Comparison of ENCODE assay signal across 25 cellular contexts in the genomic region with DNA sequence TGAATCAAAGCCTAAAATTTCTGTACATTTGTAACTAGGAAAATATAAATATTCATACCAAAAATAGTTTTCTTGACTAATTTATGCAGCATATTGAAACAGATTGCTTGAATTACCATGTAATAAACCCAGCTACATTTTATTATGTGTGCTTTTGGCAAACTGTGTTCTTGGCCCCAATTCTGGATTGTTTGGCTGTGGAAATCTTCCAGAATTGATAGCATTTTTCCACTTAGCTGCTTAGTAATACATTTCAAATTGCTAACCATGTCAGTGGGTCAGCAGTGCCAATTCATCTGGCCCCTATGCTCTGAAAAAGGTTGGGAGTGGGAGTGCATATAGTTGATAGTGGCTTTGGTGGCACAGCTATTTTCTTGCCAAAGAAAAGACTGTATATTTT. TPM values are rescaled to one million over a fixed set of nuclear protein-coding genes. Genes with fewer than 3 reads are reported as not detected.
DNase-seq lines count a peak whose midpoint lies in the region; ATAC-seq and TF ChIP-seq lines count a peak whose summit lies in the region.
"Had no signal": no experiment of that assay in that cellular context is flagged by ENCODE, and none has a peak within 500 bp of the region (broad histone marks: within the 10 kb centered on the region; RNA-seq: fewer than 3 reads in every experiment).

No MANE protein-coding gene starts in this region.

- H3K9ac ChIP-seq in mammary epithelial cell (ENCODE audit: insufficient read depth, low read length) (no peak overlapping the region), subcutaneous abdominal adipose tissue (ENCODE audit: low read length in 5 of 5) (no peak overlapping the region)

- H3K36me3 Mint-ChIP-seq in MCF 10A (ENCODE audit: insufficient read depth, unreplicated experiment): peaks cover 25% of the 10 kb centered on the region
- peaks cover 30% of the 10 kb centered on the region for H3K36me3 Mint-ChIP-seq in activated naive CD4-positive, alpha-beta T cell treated with anti-CD3 and anti-CD28 coated beads, Interleukin-2, amount 10 ng/mL, durations not matched to agents 7 days and 5 days
- peaks cover 24% of the 10 kb centered on the region for H3K36me3 Mint-ChIP-seq in activated naive CD8-positive, alpha-beta T cell treated with anti-CD3 and anti-CD28 coated beads for 36 hours

- H3K4me1 Mint-ChIP-seq in MCF 10A (ENCODE audit: insufficient read depth, unreplicated experiment): no peaks in the 10 kb centered on the region
- peaks cover 2% of the 10 kb centered on the region for H3K4me1 Mint-ChIP-seq in activated naive CD4-positive, alpha-beta T cell treated with anti-CD3 and anti-CD28 coated beads, Interleukin-2, amount 10 ng/mL, durations not matched to agents 7 days and 5 days
- H3K4me1 Mint-ChIP-seq in activated naive CD8-positive, alpha-beta T cell treated with anti-CD3 and anti-CD28 coated beads for 36 hours: peaks cover 22% of the 10 kb centered on the region
- H3K4me1 Mint-ChIP-seq: CD14-positive monocyte, H9, IgD-negative memory B cell had no signal

- H3K9me3 Mint-ChIP-seq in MCF 10A (ENCODE audit: unreplicated experiment): no peaks in the 10 kb centered on the region
- peaks cover 2% of the 10 kb centered on the region for H3K9me3 Mint-ChIP-seq in activated naive CD4-positive, alpha-beta T cell treated with anti-CD3 and anti-CD28 coated beads, Interleukin-2, amount 10 ng/mL, durations not matched to agents 7 days and 5 days
- peaks cover 4% of the 10 kb centered on the region for H3K9me3 Mint-ChIP-seq in activated naive CD8-positive, alpha-beta T cell treated with anti-CD3 and anti-CD28 coated beads for 36 hours
- H3K9me3 Mint-ChIP-seq: stimulated activated naive CD8-positive, alpha-beta T cell treated with anti-CD3 and anti-CD28 coated beads, Interleukin-15, Interleukin-2, amounts not matched to agents 100 ng/mL and 50 ng/mL, for 24 hours had no signal

- no peak overlapping the region for H3K4me3 ChIP-seq in mammary epithelial cell (replicated peaks in 1 of 3; ENCODE audit: insufficient read depth in 1 of 3, low read depth in 2 of 3, low read length in 3 of 3)
- no peak overlapping the region for H3K4me3 ChIP-seq in fibroblast of mammary gland (ENCODE audit: control insufficient read depth, low read depth, low read length)
- H3K4me3 ChIP-seq in subcutaneous abdominal adipose tissue (ENCODE audit: low read depth in 1 of 5, low read length in 5 of 5): no peak overlapping the region
- H3K4me3 ChIP-seq: gastroesophageal sphincter had no signal

- H3K79me2 ChIP-seq in mammary epithelial cell (ENCODE audit: insufficient read depth, low read length): peaks cover 11% of the 10 kb centered on the region

- no peak overlapping the region for H2AFZ ChIP-seq in mammary epithelial cell (ENCODE audit: low read depth, low read length)

- no peak for TF ChIP-seq CTCF in MCF 10A (IDR thresholded peaks at IDR 0.05; ENCODE audit: unreplicated experiment)
- TF ChIP-seq CTCF in mammary epithelial cell (conservative IDR thresholded peaks at IDR 0.05 in 1 of 2, IDR thresholded peaks at IDR 0.05 in 1 of 2; ENCODE audit: extremely low read depth in 1 of 2, insufficient read depth in 1 of 2, low read depth in 1 of 2, low read length in 2 of 2): no peak
- no peak for TF ChIP-seq CTCF in VCaP (conservative IDR thresholded peaks at IDR 0.05)
- TF ChIP-seq CTCF in fibroblast of mammary gland (conservative IDR thresholded peaks at IDR 0.05; ENCODE audit: control insufficient read depth, insufficient read depth, low read depth, low read length): no peak

- no peak overlapping the region for H3K27ac Mint-ChIP-seq in MCF 10A (ENCODE audit: low read depth, unreplicated experiment)
- H3K27ac Mint-ChIP-seq in activated naive CD4-positive, alpha-beta T cell treated with anti-CD3 and anti-CD28 coated beads, Interleukin-2, amount 10 ng/mL, durations not matched to agents 7 days and 5 days: no peak overlapping the region
- no peak overlapping the region for H3K27ac Mint-ChIP-seq in activated naive CD8-positive, alpha-beta T cell treated with anti-CD3 and anti-CD28 coated beads for 36 hours
- H3K27ac Mint-ChIP-seq: activated CD8-positive, alpha-beta T cell treated with anti-CD3 and anti-CD28 coated beads, Interleukin-2, amount 10 ng/mL, durations not matched to agents 7 days and 5 days; CD14-positive monocyte; H9; IgD-negative memory B cell; stimulated activated naive CD8-positive, alpha-beta T cell treated with anti-CD3 and anti-CD28 coated beads, Interleukin-15, Interleukin-2, amounts not matched to agents 100 ng/mL and 50 ng/mL, for 24 hours had no signal

- H4K20me1 ChIP-seq in mammary epithelial cell (ENCODE audit: insufficient read depth, low read length): no peaks in the 10 kb centered on the region

- H3K27ac ChIP-seq in mammary epithelial cell (ENCODE audit: insufficient read depth, low read depth, low read length) (no peak overlapping the region), VCaP (peak overlapping the region; percentile 29; the same call in 1 of the 2 replicates), subcutaneous abdominal adipose tissue (ENCODE audit: low read depth, low read length) (peak overlapping the region; percentile 11)
- H3K27ac ChIP-seq: epithelial cell of prostate, gastroesophageal sphincter had no signal

- in situ Hi-C loops in mammary epithelial cell (cut with MboI; ENCODE audit: low sequenced_read_pairs in 2 of 2): loop anchor here in 1 of 2 donors (25.0 kb wide), 1 partner anchor 439 kb away; no protein-coding TSS in a partner anchor

- no peak for DNase-seq in MCF 10A (ENCODE audit: unreplicated experiment)
- DNase-seq in mammary epithelial cell: no peak
- DNase-seq in fibroblast of mammary gland (ENCODE audit: low read depth): peak; percentile 44
- no peak for DNase-seq in activated naive CD4-positive, alpha-beta T cell treated with anti-CD3 and anti-CD28 coated beads, Interleukin-2, amount 10 ng/mL, durations not matched to agents 7 days and 5 days
- no peak for DNase-seq in activated naive CD8-positive, alpha-beta T cell treated with anti-CD3 and anti-CD28 coated beads for 36 hours
- DNase-seq: activated CD8-positive, alpha-beta T cell treated with anti-CD3 and anti-CD28 coated beads, Interleukin-2, amount 10 ng/mL, durations not matched to agents 7 days and 5 days; activated gamma-delta T cell treated with Interleukin-2 at 50 U/mL for 16 hours; activated T-cell treated with anti-CD3 and anti-CD28 coated beads, Interleukin-2, amount 50 U/mL, for 1 hour; amniotic stem cell; caudate nucleus; H9; mesenchymal stem cell; NCI-H1417 treated with DMSO at 0.1 percent for 48 hours; NCI-H526; nucleus accumbens; SW 1271; trophoblast cell had no signal

- BruUV-seq in MCF 10A (replicated peaks; lab: Mats Ljungman, UMichigan) (TSS peak; percentile 5), mammary epithelial cell (replicated peaks; lab: Mats Ljungman, UMichigan) (no TSS peak)

- H3K9me3 ChIP-seq in mammary epithelial cell (replicated peaks; ENCODE audit: insufficient read depth, low read length) (no peaks in the 10 kb centered on the region), subcutaneous abdominal adipose tissue (ENCODE audit: control insufficient read depth in 5 of 5, low read length in 5 of 5) (peaks cover 0 to 6% (median 0%) of the 10 kb centered on the region in 5 donors)
- H3K9me3 ChIP-seq: gastroesophageal sphincter had no signal

- no peak overlapping the region for H3K4me2 ChIP-seq in mammary epithelial cell (ENCODE audit: insufficient read depth, low read depth, low read length)

- CTCF ChIA-PET in MCF 10A (lab: Yijun Ruan, JAX): interaction anchor here (1.0 to 1.2 kb wide), 2 partner anchors 8 to 439 kb away, joined by 3 read pairs; no protein-coding TSS in a partner anchor
- CTCF ChIA-PET in mammary epithelial cell (lab: Charles Lee; ENCODE audit: low non-redundant PET): no interaction called here
- CTCF ChIA-PET in activated naive CD4-positive, alpha-beta T cell treated with anti-CD3 and anti-CD28 coated beads, Interleukin-2, amount 10 ng/mL, durations not matched to agents 7 days and 5 days (lab: Charles Lee): no interaction called here

- no peak overlapping the region for H3K4me3 Mint-ChIP-seq in MCF 10A (ENCODE audit: unreplicated experiment)
- no peak overlapping the region for H3K4me3 Mint-ChIP-seq in activated naive CD4-positive, alpha-beta T cell treated with anti-CD3 and anti-CD28 coated beads, Interleukin-2, amount 10 ng/mL, durations not matched to agents 7 days and 5 days
- H3K4me3 Mint-ChIP-seq in activated naive CD8-positive, alpha-beta T cell treated with anti-CD3 and anti-CD28 coated beads for 36 hours: no peak overlapping the region
- H3K4me3 Mint-ChIP-seq: activated CD8-positive, alpha-beta T cell treated with anti-CD3 and anti-CD28 coated beads, Interleukin-2, amount 10 ng/mL, durations not matched to agents 7 days and 5 days; CD14-positive monocyte; H9; IgD-negative memory B cell; stimulated activated naive CD8-positive, alpha-beta T cell treated with anti-CD3 and anti-CD28 coated beads, Interleukin-15, Interleukin-2, amounts not matched to agents 100 ng/mL and 50 ng/mL, for 24 hours had no signal

- intact Hi-C loops in MCF 10A (cut with micrococcal nuclease): no loop called here
- intact Hi-C loops in mammary epithelial cell (cut with micrococcal nuclease): no loop called here

- POLR2A ChIA-PET in MCF 10A (lab: Yijun Ruan, JAX): interaction anchor here (0.7 to 0.9 kb wide), 2 partner anchors 15 to 31 kb away, joined by 3 to 5 read pairs; no protein-coding TSS in a partner anchor

- no peaks in the 10 kb centered on the region for H3K27me3 Mint-ChIP-seq in MCF 10A (ENCODE audit: insufficient read depth, unreplicated experiment)
- no peaks in the 10 kb centered on the region for H3K27me3 Mint-ChIP-seq in activated naive CD4-positive, alpha-beta T cell treated with anti-CD3 and anti-CD28 coated beads, Interleukin-2, amount 10 ng/mL, durations not matched to agents 7 days and 5 days
- H3K27me3 Mint-ChIP-seq in activated naive CD8-positive, alpha-beta T cell treated with anti-CD3 and anti-CD28 coated beads for 36 hours: no peaks in the 10 kb centered on the region
- H3K27me3 Mint-ChIP-seq: IgD-negative memory B cell; stimulated activated naive CD8-positive, alpha-beta T cell treated with anti-CD3 and anti-CD28 coated beads, Interleukin-15, Interleukin-2, amounts not matched to agents 100 ng/mL and 50 ng/mL, for 24 hours had no signal

- H3K36me3 ChIP-seq in mammary epithelial cell (ENCODE audit: insufficient read depth, low read length): peaks cover 4% of the 10 kb centered on the region
- peaks cover 0 to 6% (median 0%) of the 10 kb centered on the region in 5 donors for H3K36me3 ChIP-seq in subcutaneous abdominal adipose tissue (ENCODE audit: control insufficient read depth in 5 of 5, insufficient read depth in 5 of 5, low read length in 5 of 5)

- no peaks in the 10 kb centered on the region for H3K27me3 ChIP-seq in mammary epithelial cell (ENCODE audit: insufficient read depth, low read length)
- H3K27me3 ChIP-seq in subcutaneous abdominal adipose tissue (ENCODE audit: control insufficient read depth in 5 of 5, insufficient read depth in 4 of 5, low read length in 5 of 5): no peaks in the 10 kb centered on the region
- H3K27me3 ChIP-seq: gastroesophageal sphincter had no signal

- H3K4me1 ChIP-seq in mammary epithelial cell (ENCODE audit: insufficient read depth, low read length) (no peaks in the 10 kb centered on the region), subcutaneous abdominal adipose tissue (ENCODE audit: control insufficient read depth in 5 of 5, insufficient read depth in 5 of 5, low read length in 5 of 5) (peaks cover 0 to 16% (median 9%) of the 10 kb centered on the region in 5 donors)

- dilution Hi-C loops in mammary epithelial cell (cut with HindIII; ENCODE audit: low sequenced_read_pairs): no loop called here

- ATAC-seq in HG03196 (IDR thresholded peaks at IDR 0.05; ENCODE audit: unreplicated experiment): no peak
- ATAC-seq: activated CD8-positive, alpha-beta T cell treated with anti-CD3 and anti-CD28 coated beads, Interleukin-2, amount 10 ng/mL, durations not matched to agents 7 days and 5 days; gastroesophageal sphincter had no signal

RNA-seq across cellular contexts. Expression of a gene that starts 32.3 kb away (rescaled TPM):
- 35.5 and 35.9 TPM in 2 replicates for total RNA-seq in MCF 10A (2022)
- total RNA-seq in mammary epithelial cell: 10 to 100 TPM; 25.2 to 33.4 TPM
- polyA plus RNA-seq in mammary epithelial cell: 17.0 TPM
- polyA minus RNA-seq in mammary epithelial cell: 23.2 TPM
- 10 to 100 TPM; 45.3 to 46.9 TPM for total RNA-seq in activated naive CD8-positive, alpha-beta T cell treated with anti-CD3 and anti-CD28 coated beads for 36 hours

RNA-seq across cellular contexts. Expression of a gene that starts 32.5 kb away (rescaled TPM):
- total RNA-seq in MCF 10A (2022) (32.4 and 36.9 TPM in 2 replicates), mammary epithelial cell (10 to 100 TPM; 10.7 to 19.0 TPM)
- polyA plus RNA-seq in mammary epithelial cell: 8.0 TPM
- not detected for polyA minus RNA-seq in mammary epithelial cell
- 10 to 100 TPM; 38.3 to 39.5 TPM for total RNA-seq in activated naive CD8-positive, alpha-beta T cell treated with anti-CD3 and anti-CD28 coated beads for 36 hours
